Comparison of ENCODE assay signal across 26 cellular contexts in genomic region chr5:126233256-126233655, GRCh38.
"Had no signal": no experiment of that assay in that cellular context is flagged by ENCODE, and none has a peak within 500 bp of the region (broad histone marks: within the 10 kb centered on the region; RNA-seq: fewer than 3 reads in every experiment).

No MANE protein-coding gene starts in this region.

- H3K4me2 ChIP-seq: KMS-11, SK-N-SH had no signal

- H3K27me3 ChIP-seq: breast epithelium, SJCRH30 had no signal

- H3K36me3 ChIP-seq: breast epithelium, SJCRH30, WERI-Rb-1 had no signal

- H3K4me3 ChIP-seq: breast epithelium, SJCRH30 had no signal

- ATAC-seq: activated CD4-positive, alpha-beta T cell treated with anti-CD3 and anti-CD28 coated beads for 36 hours; activated CD8-positive, alpha-beta T cell treated with anti-CD3 and anti-CD28 coated beads for 36 hours; activated T-cell treated with anti-CD3 and anti-CD28 coated beads, Interleukin-2, amount 50 U/mL, for 72 hours had no signal

- DNase-seq: activated CD4-positive, alpha-beta T cell treated with anti-CD3 and anti-CD28 coated beads for 36 hours; activated CD8-positive, alpha-beta memory T cell treated with anti-CD3 and anti-CD28 coated beads, Interleukin-2, amount 50 U/mL, for 4 hours; activated CD8-positive, alpha-beta T cell treated with anti-CD3 and anti-CD28 coated beads for 36 hours; activated gamma-delta T cell treated with Interleukin-2 at 50 U/mL for 16 hours; activated naive CD4-positive, alpha-beta T cell treated with anti-CD3 and anti-CD28 coated beads, Interleukin-2, amount 10 ng/mL, durations not matched to agents 7 days and 5 days; activated naive CD8-positive, alpha-beta T cell treated with anti-CD3 and anti-CD28 coated beads for 36 hours; activated T-cell treated with anti-CD3 and anti-CD28 coated beads, Interleukin-2, amount 50 U/mL, for 72 hours; anterior cingulate cortex; caudate nucleus; MV-4-11; NCI-H1092 treated with DMSO at 0.1 percent for 48 hours; NCI-H1417 treated with DMSO at 0.1 percent for 48 hours; NCI-H1694; NCI-H2029; NCI-H345; NCI-H510A; NCI-H526 treated with DMSO at 0.1 percent for 48 hours; NCI-H82; Right ventricle myocardium superior; SJCRH30; SK-N-SH; T-helper 1 cell; WERI-Rb-1 had no signal

- H3K4me1 ChIP-seq: breast epithelium, SJCRH30 had no signal

- H3K9me3 ChIP-seq: SJCRH30, SK-N-SH had no signal

- H3K9ac ChIP-seq: KMS-11, SK-N-SH had no signal

- H3K27ac ChIP-seq: breast epithelium, KMS-11, RWPE1, SJCRH30, WERI-Rb-1 had no signal
